In genomic region chr12:120215766-120216735, GRCh38 we compare ENCODE assay signal across 21 cellular contexts. TPM values are rescaled to one million over a fixed set of nuclear protein-coding genes. Genes with fewer than 3 reads are reported as not detected.
DNase-seq lines count a peak whose midpoint lies in the region; ATAC-seq and TF ChIP-seq lines count a peak whose summit lies in the region.
"Had no signal": no experiment of that assay in that cellular context is flagged by ENCODE, and none has a peak within 500 bp of the region (broad histone marks: within the 10 kb centered on the region; RNA-seq: fewer than 3 reads in every experiment).

No MANE protein-coding gene starts in this region.

- TF ChIP-seq CTCF in RWPE2 (IDR thresholded peaks at IDR 0.05; ENCODE audit: poor library complexity, severe bottlenecking): no peak

- peaks cover 100% of the 10 kb centered on the region for H3K36me3 ChIP-seq in RWPE2 (ENCODE audit: low read depth)

- no peaks in the 10 kb centered on the region for H3K9me3 Mint-ChIP-seq in activated naive CD8-positive, alpha-beta T cell (ENCODE audit: low read depth)
- H3K9me3 Mint-ChIP-seq in activated naive CD8-positive, alpha-beta T cell treated with anti-CD3 and anti-CD28 coated beads for 36 hours: no peaks in the 10 kb centered on the region
- no peaks in the 10 kb centered on the region for H3K9me3 Mint-ChIP-seq in immature natural killer cell
- no peaks in the 10 kb centered on the region for H3K9me3 Mint-ChIP-seq in stimulated activated memory B cell treated with anti-CD40 and anti-IgM and Interleukin-4, amounts not matched to agents 10 μg/mL and 1 μg/mL and 100 μg/mL, for 72 hours
- H3K9me3 Mint-ChIP-seq: activated CD4-positive, alpha-beta memory T cell treated with anti-CD3 and anti-CD28 coated beads, Interleukin-2, amount 10 ng/mL, durations not matched to agents 7 days and 5 days; central memory CD8-positive, alpha-beta T cell; T-cell had no signal

- no peaks in the 10 kb centered on the region for H3K4me1 ChIP-seq in RWPE2 (ENCODE audit: insufficient read depth, poor library complexity, severe bottlenecking)

- no peak overlapping the region for H3K4me3 Mint-ChIP-seq in activated naive CD8-positive, alpha-beta T cell
- H3K4me3 Mint-ChIP-seq in activated naive CD8-positive, alpha-beta T cell treated with anti-CD3 and anti-CD28 coated beads for 36 hours: no peak overlapping the region
- no peak overlapping the region for H3K4me3 Mint-ChIP-seq in immature natural killer cell
- H3K4me3 Mint-ChIP-seq in stimulated activated memory B cell treated with anti-CD40 and anti-IgM and Interleukin-4, amounts not matched to agents 10 μg/mL and 1 μg/mL and 100 μg/mL, for 72 hours: no peak overlapping the region
- H3K4me3 Mint-ChIP-seq: activated CD4-positive, alpha-beta memory T cell treated with anti-CD3 and anti-CD28 coated beads, Interleukin-2, amount 10 ng/mL, durations not matched to agents 7 days and 5 days; central memory CD8-positive, alpha-beta T cell; T-cell had no signal

- H3K9me3 ChIP-seq in RWPE2 (ENCODE audit: severe bottlenecking): no peaks in the 10 kb centered on the region
- H3K9me3 ChIP-seq: transverse colon had no signal

- ATAC-seq in RWPE2 (ENCODE audit: low read depth): no peak
- peak; percentile 5 for ATAC-seq in stimulated activated memory B cell treated with anti-CD40 and anti-IgM and Interleukin-4, amounts not matched to agents 10 μg/mL and 1 μg/mL and 100 μg/mL, for 72 hours
- ATAC-seq in HG03280 (IDR thresholded peaks at IDR 0.05; ENCODE audit: unreplicated experiment): no peak

- H3K36me3 Mint-ChIP-seq in activated naive CD8-positive, alpha-beta T cell: no peaks in the 10 kb centered on the region
- peaks cover 2% of the 10 kb centered on the region for H3K36me3 Mint-ChIP-seq in activated naive CD8-positive, alpha-beta T cell treated with anti-CD3 and anti-CD28 coated beads for 36 hours
- H3K36me3 Mint-ChIP-seq in immature natural killer cell: peaks cover 0 to 36% (median 4%) of the 10 kb centered on the region in 3 donors
- H3K36me3 Mint-ChIP-seq in stimulated activated memory B cell treated with anti-CD40 and anti-IgM and Interleukin-4, amounts not matched to agents 10 μg/mL and 1 μg/mL and 100 μg/mL, for 72 hours: peaks cover 10% of the 10 kb centered on the region

- H3K4me3 ChIP-seq in RWPE2 (ENCODE audit: severe bottlenecking): no peak overlapping the region
- H3K4me3 ChIP-seq: transverse colon had no signal

- DNase-seq in activated naive CD8-positive, alpha-beta T cell treated with anti-CD3 and anti-CD28 coated beads for 36 hours: no peak
- DNase-seq in RWPE2 (ENCODE audit: low spot score): peak; percentile 37
- no peak for DNase-seq in immature natural killer cell
- DNase-seq in OCI-M1 (lab: John Stamatoyannopoulos, UW): no peak
- DNase-seq in HT-29 (ENCODE audit: low spot score): no peak
- DNase-seq: activated CD4-positive, alpha-beta memory T cell treated with anti-CD3 and anti-CD28 coated beads, Interleukin-2, amount 10 ng/mL, durations not matched to agents 7 days and 5 days; DND-41; effector memory CD4-positive, alpha-beta T cell; NCI-H1092; NCI-H2029 treated with DMSO at 0.1 percent for 48 hours; NCI-H524; retina; SHP77 treated with DMSO at 0.1 percent for 48 hours; T-cell; transverse colon; WERI-Rb-1 had no signal

- no peaks in the 10 kb centered on the region for H3K27me3 ChIP-seq in RWPE2 (ENCODE audit: insufficient read depth, poor library complexity, severe bottlenecking)
- H3K27me3 ChIP-seq: transverse colon had no signal

- H3K27ac ChIP-seq in RWPE2 (ENCODE audit: poor library complexity, severe bottlenecking): no peak overlapping the region
- H3K27ac ChIP-seq: KMS-11, transverse colon, WERI-Rb-1 had no signal

- peak overlapping the region; percentile 80 for H3K27ac Mint-ChIP-seq in activated naive CD8-positive, alpha-beta T cell
- no peak overlapping the region for H3K27ac Mint-ChIP-seq in activated naive CD8-positive, alpha-beta T cell treated with anti-CD3 and anti-CD28 coated beads for 36 hours
- peak overlapping the region in 4 of 6 donors; percentile 24 to 55 (median 42) for H3K27ac Mint-ChIP-seq in immature natural killer cell
- H3K27ac Mint-ChIP-seq in stimulated activated memory B cell treated with anti-CD40 and anti-IgM and Interleukin-4, amounts not matched to agents 10 μg/mL and 1 μg/mL and 100 μg/mL, for 72 hours: no peak overlapping the region
- H3K27ac Mint-ChIP-seq: activated CD4-positive, alpha-beta memory T cell treated with anti-CD3 and anti-CD28 coated beads, Interleukin-2, amount 10 ng/mL, durations not matched to agents 7 days and 5 days had no signal

- no peaks in the 10 kb centered on the region for H3K27me3 Mint-ChIP-seq in activated naive CD8-positive, alpha-beta T cell
- no peaks in the 10 kb centered on the region for H3K27me3 Mint-ChIP-seq in activated naive CD8-positive, alpha-beta T cell treated with anti-CD3 and anti-CD28 coated beads for 36 hours
- peaks cover 5 to 12% (median 9%) of the 10 kb centered on the region in 3 donors for H3K27me3 Mint-ChIP-seq in immature natural killer cell (ENCODE audit: low read depth in 3 of 3)
- H3K27me3 Mint-ChIP-seq in stimulated activated memory B cell treated with anti-CD40 and anti-IgM and Interleukin-4, amounts not matched to agents 10 μg/mL and 1 μg/mL and 100 μg/mL, for 72 hours: peaks cover 32% of the 10 kb centered on the region
- H3K27me3 Mint-ChIP-seq: activated CD4-positive, alpha-beta memory T cell treated with anti-CD3 and anti-CD28 coated beads, Interleukin-2, amount 10 ng/mL, durations not matched to agents 7 days and 5 days; central memory CD8-positive, alpha-beta T cell; T-cell had no signal

- H3K4me1 Mint-ChIP-seq in activated naive CD8-positive, alpha-beta T cell (ENCODE audit: low read depth): no peaks in the 10 kb centered on the region
- no peaks in the 10 kb centered on the region for H3K4me1 Mint-ChIP-seq in activated naive CD8-positive, alpha-beta T cell treated with anti-CD3 and anti-CD28 coated beads for 36 hours
- peaks cover 0 to 3% of the 10 kb centered on the region in 2 donors for H3K4me1 Mint-ChIP-seq in immature natural killer cell
- H3K4me1 Mint-ChIP-seq in stimulated activated memory B cell treated with anti-CD40 and anti-IgM and Interleukin-4, amounts not matched to agents 10 μg/mL and 1 μg/mL and 100 μg/mL, for 72 hours: no peaks in the 10 kb centered on the region
- H3K4me1 Mint-ChIP-seq: activated CD4-positive, alpha-beta memory T cell treated with anti-CD3 and anti-CD28 coated beads, Interleukin-2, amount 10 ng/mL, durations not matched to agents 7 days and 5 days; T-cell had no signal

RNA-seq across cellular contexts. Expression of gene RPLP0, which starts 15.1 kb away (rescaled TPM):
- 1,000 to 10,000 TPM; 3,852 to 4,173 TPM for total RNA-seq in activated naive CD8-positive, alpha-beta T cell treated with anti-CD3 and anti-CD28 coated beads for 36 hours
- 1,000 to 10,000 TPM in 1 of 3 donors, 100 to 1,000 TPM in 2; 528 to 1,271 (median 768) TPM for polyA plus RNA-seq in immature natural killer cell
- total RNA-seq in HT-29 (2014; rRNA removed; shearing (Covaris generic)): 5,263 and 5,354 TPM in 2 replicates

RNA-seq across cellular contexts. Expression of gene GCN1, which starts 21.5 kb away (rescaled TPM):
- total RNA-seq in activated naive CD8-positive, alpha-beta T cell treated with anti-CD3 and anti-CD28 coated beads for 36 hours: 100 to 1,000 TPM; 143 to 146 TPM
- polyA plus RNA-seq in immature natural killer cell: 10 to 100 TPM in 2 of 3 donors, 1 to 10 TPM in 1; 9.7 to 26.4 (median 11.3) TPM
- total RNA-seq in HT-29 (2014; rRNA removed; shearing (Covaris generic)): 217 and 227 TPM in 2 replicates

RNA-seq across cellular contexts. Expression of gene PXN, which starts 49.5 kb away (rescaled TPM):
- total RNA-seq in activated naive CD8-positive, alpha-beta T cell treated with anti-CD3 and anti-CD28 coated beads for 36 hours: 10 to 100 TPM; 37.1 to 39.2 TPM
- 100 to 1,000 TPM; 132 to 310 (median 240) TPM for polyA plus RNA-seq in immature natural killer cell
- total RNA-seq in HT-29 (2014; rRNA removed; shearing (Covaris generic)): 59.7 and 63.0 TPM in 2 replicates

Comparison
In these comparisons a context has a peak if more than half of its experiments do, and no peak if none do; other contexts are left out.
1. H3K27ac Mint-ChIP-seq: peak in activated naive CD8-positive, alpha-beta T cell (single experiment) and immature natural killer cell (4 of 6); none in activated naive CD8-positive, alpha-beta T cell treated with anti-CD3 and anti-CD28 coated beads for 36 hours (single experiment) and stimulated activated memory B cell treated with anti-CD40 and anti-IgM and Interleukin-4, amounts not matched to agents 10 μg/mL and 1 μg/mL and 100 μg/mL, for 72 hours (single experiment).